In genomic region chr7:65974191-65974801, GRCh38 we compare ENCODE assay signal across 1 cellular context.
TF ChIP-seq lines count a peak whose summit lies in the region.

No MANE protein-coding gene starts in this region.

TF ChIP-seq in H1, 55 proteins besides CTCF, POLR2A, EP300 and RAD21:
- TF ChIP-seq BACH1 (IDR thresholded peaks at IDR 0.05; ENCODE audit: low read length) (no peak), POLR2AphosphoS5 (IDR thresholded peaks at IDR 0.05; ENCODE audit: low read depth, low read length) (0 out of 2 replicates have a peak, but pooled peaks have one; percentile 26)
TF ChIP-seq in H1: peak in this region for 1.
